In the genomic region with DNA sequence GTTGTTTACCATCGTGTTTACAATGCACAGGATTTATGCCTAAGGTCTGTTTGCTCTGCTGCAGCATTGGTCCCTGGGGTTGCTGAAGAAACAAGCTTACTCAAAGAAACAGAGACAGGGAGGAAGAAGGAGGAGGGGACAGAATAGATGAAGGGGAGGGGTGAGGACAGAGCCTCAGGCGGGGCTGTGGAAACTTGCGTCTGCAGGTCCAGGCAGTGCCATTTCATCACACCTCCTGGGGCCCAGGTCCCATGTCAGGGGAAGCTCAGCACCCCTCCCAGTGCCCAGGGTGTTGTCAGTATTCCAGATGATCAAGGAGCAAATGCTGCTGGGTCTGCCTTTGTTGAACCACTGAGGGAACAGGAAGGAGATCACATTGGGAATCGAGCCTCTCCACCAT, we compare ENCODE assay signal across 24 cellular contexts.
"Had no signal": no experiment of that assay in that cellular context is flagged by ENCODE, and none has a peak within 500 bp of the region (broad histone marks: within the 10 kb centered on the region; RNA-seq: fewer than 3 reads in every experiment).

No MANE protein-coding gene starts in this region.

- H3K36me3 Mint-ChIP-seq: mesothelial cell of epicardium had no signal

- H3K4me3 ChIP-seq: coronary artery, dorsolateral prefrontal cortex, esophagus squamous epithelium, gastrocnemius medialis, heart right ventricle, left lung, lower lobe of right lung, mucosa of descending colon had no signal

- H3K27ac Mint-ChIP-seq: immature natural killer cell, mesothelial cell of epicardium had no signal

- H3K4me1 ChIP-seq: esophagus squamous epithelium, gastrocnemius medialis, heart right ventricle, left lung, lower lobe of right lung had no signal

- H3K9me3 Mint-ChIP-seq: immature natural killer cell, mesothelial cell of epicardium had no signal

- H3K4me3 Mint-ChIP-seq: immature natural killer cell, mesothelial cell of epicardium had no signal

- H3K4me1 Mint-ChIP-seq: immature natural killer cell, mesothelial cell of epicardium had no signal

- H3K36me3 ChIP-seq: esophagus squamous epithelium, gastrocnemius medialis, heart right ventricle, left lung, lower lobe of right lung had no signal

- H3K27me3 ChIP-seq: gastrocnemius medialis had no signal

- H3K27ac ChIP-seq: coronary artery, dorsolateral prefrontal cortex, epithelial cell of prostate, esophagus squamous epithelium, gastrocnemius medialis, heart right ventricle, left lung, lower lobe of right lung had no signal

- H3K9me3 ChIP-seq: esophagus squamous epithelium, gastrocnemius medialis, heart right ventricle, left lung, lower lobe of right lung, mucosa of descending colon had no signal

- DNase-seq: cerebellar nuclear complex; dermis blood vessel endothelial cell; dorsolateral prefrontal cortex; effector CD4-positive, alpha-beta T cell; effector memory CD4-positive, alpha-beta T cell; erythroblast; esophagus squamous epithelium; foreskin fibroblast; foreskin melanocyte; gastrocnemius medialis; glutamatergic neuron; head of caudate nucleus; heart right ventricle; hypothalamus; immature natural killer cell; left cardiac atrium; left lung; left ventricle myocardium superior; lower lobe of right lung; mesenchymal stem cell; mucosa of descending colon had no signal
